1 cellular context compared by ENCODE assay signal in the genomic region with DNA sequence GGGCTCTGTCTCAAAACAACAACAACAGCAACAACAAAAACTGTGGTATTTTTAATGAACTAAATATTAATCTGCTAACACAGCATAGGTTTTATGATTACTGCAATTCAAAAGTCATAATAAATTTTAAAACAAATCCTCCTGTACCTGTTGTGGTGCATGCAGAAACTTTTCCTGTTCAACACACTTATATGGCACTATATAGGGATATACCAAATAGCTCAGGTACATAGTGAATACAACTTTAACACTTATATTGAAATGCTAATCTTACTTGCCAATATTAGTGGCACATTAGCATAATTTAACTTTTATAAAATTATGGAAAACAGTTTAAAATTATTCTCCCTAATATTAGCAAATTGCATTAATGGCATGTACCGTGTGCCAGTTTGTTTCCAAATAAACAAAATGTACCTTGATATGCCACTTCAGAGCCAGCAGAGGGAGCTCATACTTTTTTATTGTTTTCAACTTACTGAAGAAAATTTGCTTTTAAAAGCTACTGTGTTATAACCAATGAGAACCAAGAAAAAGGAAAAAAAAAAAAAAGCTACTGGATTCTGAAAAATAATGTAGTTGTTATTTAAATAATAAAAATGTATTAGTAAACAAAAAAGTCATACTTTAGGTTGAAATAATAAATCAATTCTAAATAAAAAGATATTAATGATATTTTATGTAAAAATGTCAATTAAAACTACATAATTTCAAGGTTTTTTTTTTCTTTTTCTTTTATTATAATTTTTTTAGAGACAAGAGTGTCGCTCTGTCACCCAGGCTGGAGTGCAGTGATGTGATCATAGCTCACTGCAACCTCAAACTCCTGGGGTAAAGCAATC.
TF ChIP-seq lines count a peak whose summit lies in the region.

No MANE protein-coding gene starts in this region.

TF ChIP-seq in HepG2, 621 proteins besides CTCF, POLR2A, EP300 and RAD21:
- TF ChIP-seq STAG1 (CRISPR knock-in tag; IDR thresholded peaks at IDR 0.05) = peak; percentile 72
- TF ChIP-seq, protein P1, sequence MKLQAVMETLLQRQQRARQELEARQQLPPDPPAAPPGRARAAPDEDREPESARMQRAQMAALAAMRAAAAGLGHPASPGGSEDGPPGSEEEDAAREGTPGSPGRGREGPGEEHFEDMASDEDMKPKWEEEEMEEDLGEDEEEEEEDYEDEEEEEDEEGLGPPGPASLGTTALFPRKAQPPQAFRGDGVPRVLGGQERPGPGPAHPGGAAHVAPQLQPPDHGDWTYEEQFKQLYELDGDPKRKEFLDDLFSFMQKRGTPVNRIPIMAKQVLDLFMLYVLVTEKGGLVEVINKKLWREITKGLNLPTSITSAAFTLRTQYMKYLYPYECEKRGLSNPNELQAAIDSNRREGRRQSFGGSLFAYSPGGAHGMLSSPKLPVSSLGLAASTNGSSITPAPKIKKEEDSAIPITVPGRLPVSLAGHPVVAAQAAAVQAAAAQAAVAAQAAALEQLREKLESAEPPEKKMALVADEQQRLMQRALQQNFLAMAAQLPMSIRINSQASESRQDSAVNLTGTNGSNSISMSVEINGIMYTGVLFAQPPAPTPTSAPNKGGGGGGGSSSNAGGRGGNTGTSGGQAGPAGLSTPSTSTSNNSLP (IDR thresholded peaks at IDR 0.05; ENCODE audit: low read depth, low read length) = peak; percentile 53; the same call in 1 of the 2 replicates
- peak; percentile 86 for TF ChIP-seq SMC3 (IDR thresholded peaks at IDR 0.05; ENCODE audit: low read length)
- no peak for TF ChIP-seq ZNF503 (CRISPR knock-in tag; IDR thresholded peaks at IDR 0.05)
- no peak for TF ChIP-seq ARNT (IDR thresholded peaks at IDR 0.05)
